ENCODE assay signal across 1 cellular context in the genomic region with DNA sequence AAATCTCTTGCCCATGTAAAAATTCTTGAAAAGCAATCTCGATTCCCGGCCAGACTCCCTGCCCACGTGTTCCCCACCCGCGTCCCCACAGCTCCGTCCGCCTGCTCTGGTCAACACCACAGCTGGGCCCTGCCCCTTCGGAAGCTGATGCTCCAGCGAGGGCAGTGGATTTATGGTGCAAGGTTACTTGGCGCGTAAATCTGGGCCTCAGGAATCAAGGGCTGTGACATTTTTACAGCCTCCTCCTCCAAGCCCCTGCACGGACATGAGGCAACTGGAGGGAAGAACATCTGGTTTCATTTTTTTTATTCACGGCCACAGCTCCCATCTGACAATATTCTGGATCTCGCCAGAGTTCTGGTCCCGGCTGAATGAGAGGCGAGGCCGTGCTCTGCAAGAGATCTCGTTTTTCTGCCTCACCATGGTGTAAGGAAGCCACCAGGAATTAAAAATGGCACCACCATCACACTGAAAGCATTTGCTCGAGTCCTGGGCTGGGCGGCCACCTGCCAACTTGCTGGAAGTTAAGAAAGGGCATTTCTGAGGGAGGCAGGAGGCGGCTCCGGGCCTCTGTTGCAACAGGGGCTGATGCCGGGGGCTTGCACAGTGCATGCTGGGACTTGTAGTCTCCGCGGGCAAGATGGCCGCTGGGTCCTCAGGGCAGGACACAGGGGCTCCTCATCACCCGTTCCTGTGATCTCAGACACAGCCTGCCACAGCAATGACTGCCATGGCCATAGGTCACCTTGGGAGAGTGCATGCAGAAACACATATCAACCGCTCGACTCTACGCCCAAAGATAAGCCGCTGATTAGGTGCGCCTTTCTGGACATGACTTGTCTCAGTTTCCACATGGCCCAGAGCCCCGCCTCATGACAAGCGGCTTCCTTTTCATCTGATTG.
TF ChIP-seq lines count a peak whose summit lies in the region.

No MANE protein-coding gene starts in this region.

TF ChIP-seq in K562, 482 proteins besides CTCF, POLR2A, EP300 and RAD21 (continued from another document and continues in another):
- TF ChIP-seq CHAMP1 (IDR thresholded peaks at IDR 0.05): no peak
- TF ChIP-seq FUS (optimal IDR thresholded peaks at IDR 0.05; ENCODE audit: low read depth, low read length): no peak
- no peak for TF ChIP-seq ZEB2 (IDR thresholded peaks at IDR 0.05)
- TF ChIP-seq BCL6 (CRISPR knock-in tag; IDR thresholded peaks at IDR 0.05): no peak
- TF ChIP-seq FOXK2 (conservative IDR thresholded peaks at IDR 0.05 in 1 of 2, IDR thresholded peaks at IDR 0.05 in 1 of 2; ENCODE audit: low read depth in 2 of 2): 0 out of 4 replicates have a peak, but pooled peaks of 1 of the 2 experiments have one; percentile 42
- 0 out of 4 replicates have a peak, but pooled peaks of 1 of the 2 experiments have one; percentile 31 for TF ChIP-seq SRF (CRISPR knock-in tag; IDR thresholded peaks at IDR 0.05)
- TF ChIP-seq CBX8 (IDR thresholded peaks at IDR 0.05; ENCODE audit: borderline replicate concordance, extremely low read depth, low read depth, low read length, poor library complexity, severe bottlenecking): no peak
- peak; percentile 97 for TF ChIP-seq ZNF143 (CRISPR knock-in tag; IDR thresholded peaks at IDR 0.05)
- TF ChIP-seq NR2C1 (IDR thresholded peaks at IDR 0.05): no peak
- TF ChIP-seq NR2C1 (tag; IDR thresholded peaks at IDR 0.05): peak; percentile 72
- TF ChIP-seq, protein P1, sequence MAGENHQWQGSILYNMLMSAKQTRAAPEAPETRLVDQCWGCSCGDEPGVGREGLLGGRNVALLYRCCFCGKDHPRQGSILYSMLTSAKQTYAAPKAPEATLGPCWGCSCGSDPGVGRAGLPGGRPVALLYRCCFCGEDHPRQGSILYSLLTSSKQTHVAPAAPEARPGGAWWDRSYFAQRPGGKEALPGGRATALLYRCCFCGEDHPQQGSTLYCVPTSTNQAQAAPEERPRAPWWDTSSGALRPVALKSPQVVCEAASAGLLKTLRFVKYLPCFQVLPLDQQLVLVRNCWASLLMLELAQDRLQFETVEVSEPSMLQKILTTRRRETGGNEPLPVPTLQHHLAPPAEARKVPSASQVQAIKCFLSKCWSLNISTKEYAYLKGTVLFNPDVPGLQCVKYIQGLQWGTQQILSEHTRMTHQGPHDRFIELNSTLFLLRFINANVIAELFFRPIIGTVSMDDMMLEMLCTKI (IDR thresholded peaks at IDR 0.05; ENCODE audit: partially characterized antibody): no peak
- no peak for TF ChIP-seq STAT5B (CRISPR knock-in tag; IDR thresholded peaks at IDR 0.05)
- TF ChIP-seq MTF1 (CRISPR knock-in tag; IDR thresholded peaks at IDR 0.05; ENCODE audit: borderline replicate concordance): no peak
- no peak for TF ChIP-seq NFE2L1 (tag; IDR thresholded peaks at IDR 0.05; ENCODE audit: borderline replicate concordance, low read depth)
- no peak for TF ChIP-seq FOXM1 (IDR thresholded peaks at IDR 0.05; ENCODE audit: low read depth)
- 0 out of 2 replicates have a peak, but pooled peaks have one; percentile 39 for TF ChIP-seq FOXM1 (CRISPR knock-in tag; IDR thresholded peaks at IDR 0.05; ENCODE audit: low read depth)
- TF ChIP-seq GATA2 (CRISPR knock-in tag; IDR thresholded peaks at IDR 0.05): peak; percentile 8; the same call in 1 of the 2 replicates
- TF ChIP-seq RFX7 (CRISPR knock-in tag; IDR thresholded peaks at IDR 0.05): no peak
- peak; percentile 76 for TF ChIP-seq CREM (IDR thresholded peaks at IDR 0.05; ENCODE audit: low read depth)
- no peak for TF ChIP-seq ARNT (IDR thresholded peaks at IDR 0.05)
- no peak for TF ChIP-seq ZBTB17 (CRISPR knock-in tag; IDR thresholded peaks at IDR 0.05)
- no peak for TF ChIP-seq ERF (CRISPR knock-in tag; IDR thresholded peaks at IDR 0.05)
- TF ChIP-seq POLR3A (IDR thresholded peaks at IDR 0.05; ENCODE audit: borderline replicate concordance, extremely low read depth, insufficient read depth, insufficient read length): no peak
- TF ChIP-seq FOSL1 (tag; conservative IDR thresholded peaks at IDR 0.05): no peak
- TF ChIP-seq MGA (IDR thresholded peaks at IDR 0.05): peak; percentile 4; the same call in 1 of the 2 replicates
- TF ChIP-seq GTF2F1 (IDR thresholded peaks at IDR 0.05; ENCODE audit: low read depth, low read length): no peak
- no peak for TF ChIP-seq ARID1B (IDR thresholded peaks at IDR 0.05)
- no peak for TF ChIP-seq LARP7 (IDR thresholded peaks at IDR 0.05)
- TF ChIP-seq EGR1 (conservative IDR thresholded peaks at IDR 0.05): no peak
- TF ChIP-seq UBTF (IDR thresholded peaks at IDR 0.05; ENCODE audit: borderline replicate concordance in 1 of 2, low read depth in 2 of 2, low read length in 2 of 2): no peak
- TF ChIP-seq CREB1 (IDR thresholded peaks at IDR 0.05): 0 out of 2 replicates have a peak, but pooled peaks have one; percentile 5
- no peak; the same call in 1 of the 2 replicates for TF ChIP-seq CREB1 (CRISPR knock-in tag; IDR thresholded peaks at IDR 0.05)
- TF ChIP-seq HCFC1 (IDR thresholded peaks at IDR 0.05; ENCODE audit: low read depth, low read length): peak; percentile 94
- TF ChIP-seq ZNF146 (CRISPR knock-in tag; IDR thresholded peaks at IDR 0.05; ENCODE audit: unreplicated experiment): no peak
- TF ChIP-seq, protein P2, sequence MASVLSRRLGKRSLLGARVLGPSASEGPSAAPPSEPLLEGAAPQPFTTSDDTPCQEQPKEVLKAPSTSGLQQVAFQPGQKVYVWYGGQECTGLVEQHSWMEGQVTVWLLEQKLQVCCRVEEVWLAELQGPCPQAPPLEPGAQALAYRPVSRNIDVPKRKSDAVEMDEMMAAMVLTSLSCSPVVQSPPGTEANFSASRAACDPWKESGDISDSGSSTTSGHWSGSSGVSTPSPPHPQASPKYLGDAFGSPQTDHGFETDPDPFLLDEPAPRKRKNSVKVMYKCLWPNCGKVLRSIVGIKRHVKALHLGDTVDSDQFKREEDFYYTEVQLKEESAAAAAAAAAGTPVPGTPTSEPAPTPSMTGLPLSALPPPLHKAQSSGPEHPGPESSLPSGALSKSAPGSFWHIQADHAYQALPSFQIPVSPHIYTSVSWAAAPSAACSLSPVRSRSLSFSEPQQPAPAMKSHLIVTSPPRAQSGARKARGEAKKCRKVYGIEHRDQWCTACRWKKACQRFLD (CRISPR knock-in tag; IDR thresholded peaks at IDR 0.05): peak; percentile 2; the same call in 1 of the 2 replicates
- TF ChIP-seq RBM25 (IDR thresholded peaks at IDR 0.05; ENCODE audit: low read depth, low read length, severe bottlenecking): no peak
- TF ChIP-seq TBP (optimal IDR thresholded peaks at IDR 0.05; ENCODE audit: low read depth, low read length): peak; percentile 62
- TF ChIP-seq IRF1 (CRISPR knock-in tag; IDR thresholded peaks at IDR 0.05; ENCODE audit: borderline replicate concordance): no peak
- TF ChIP-seq ZNF347 (CRISPR knock-in tag; IDR thresholded peaks at IDR 0.05; ENCODE audit: low read depth): no peak
- TF ChIP-seq SETDB1 (IDR thresholded peaks at IDR 0.05; ENCODE audit: low read length): no peak
- peak; percentile 65; the same call in 1 of the 2 replicates for TF ChIP-seq L3MBTL2 (IDR thresholded peaks at IDR 0.05)
